Comparison of ENCODE assay signal across 15 cellular contexts in the genomic region with DNA sequence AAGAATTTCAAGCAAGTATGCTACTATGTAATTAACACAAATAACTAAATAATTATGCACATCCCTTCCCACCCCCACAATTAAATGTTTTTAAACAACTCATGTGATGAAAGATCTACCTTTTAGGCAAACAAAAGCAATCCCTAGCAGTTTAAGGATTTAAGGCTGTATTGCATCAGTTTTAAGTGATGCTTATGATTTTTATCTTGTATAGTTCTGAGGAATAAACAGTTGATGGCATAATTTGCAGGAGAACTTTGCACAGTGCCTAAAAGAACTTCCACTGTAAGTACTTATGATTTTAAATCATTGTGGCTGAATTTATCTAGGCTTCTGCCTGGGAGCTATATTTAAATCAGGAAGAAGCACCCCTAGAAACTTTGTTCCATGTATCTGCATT.
DNase-seq lines count a peak whose midpoint lies in the region; ATAC-seq, FAIRE-seq and TF ChIP-seq lines count a peak whose summit lies in the region.
"Had no signal": no experiment of that assay in that cellular context is flagged by ENCODE, and none has a peak within 500 bp of the region (broad histone marks: within the 10 kb centered on the region; RNA-seq: fewer than 3 reads in every experiment).

No MANE protein-coding gene starts in this region.

- H3K4me1 ChIP-seq in cardiac muscle cell (ENCODE audit: low read depth) (peaks cover 26% of the 10 kb centered on the region), H1 (replicated peaks in 1 of 4; ENCODE audit: control insufficient read depth in 3 of 4, insufficient read depth in 4 of 4, low read length in 3 of 4) (peaks cover 3 to 19% (median 10%) of the 10 kb centered on the region in 4 experiments; a peak in 6 of 7 replicates), muscle layer of colon (ENCODE audit: insufficient read depth, low read length) (peaks cover 3% of the 10 kb centered on the region), upper lobe of right lung (peaks cover 13% of the 10 kb centered on the region)

- H3K9me3 ChIP-seq in cardiac muscle cell (ENCODE audit: low read depth) (no peaks in the 10 kb centered on the region), H1 (ENCODE audit: insufficient read depth in 2 of 2, low read depth in 1 of 2, low read length in 1 of 2) (no peaks in the 10 kb centered on the region), muscle layer of colon (ENCODE audit: low read length) (no peaks in the 10 kb centered on the region), upper lobe of right lung (no peaks in the 10 kb centered on the region)

- POLR2A ChIA-PET in H1 (lab: Charles Lee; ENCODE audit: partially characterized antibody) = no interaction called here

- H3K4me3 ChIP-seq in cardiac muscle cell (peak overlapping the region; percentile 94), H1 (ENCODE audit: extremely low read depth in 1 of 4, insufficient read depth in 2 of 4, low read depth in 3 of 4, low read length in 4 of 4) (peak overlapping the region in 1 of 4 experiments; percentile 88; a peak in 2 of 8 replicates), muscle layer of colon (ENCODE audit: low read depth in 1 of 2, low read length in 2 of 2) (peak overlapping the region in 1 of 2 donors; percentile 84), upper lobe of right lung (peak overlapping the region; percentile 76)
- H3K4me3 ChIP-seq: GM23248 had no signal

- H3K23ac ChIP-seq in H1 (ENCODE audit: insufficient read length) = no peak overlapping the region

- H4K20me1 ChIP-seq in H1 (replicated peaks in 1 of 2; ENCODE audit: control insufficient read depth in 1 of 2, insufficient read depth in 2 of 2, low read length in 2 of 2) = no peaks in the 10 kb centered on the region

- DNase-seq in cardiac muscle cell (ENCODE audit: low read depth in 1 of 2, low spot score in 1 of 2) (no peak), left ventricle myocardium superior (no peak), H1 (ENCODE audit: low read depth in 1 of 2, low spot score in 2 of 2) (no peak), upper lobe of right lung (no peak)
- DNase-seq: activated naive CD4-positive, alpha-beta T cell treated with Interleukin-2 at 50 U/mL for 16 hours; CD4-positive, alpha-beta T cell; cerebellar nuclear complex; NCI-H2107; stimulated activated naive CD4-positive, alpha-beta T cell had no signal

- H3K79me1 ChIP-seq in H1 (ENCODE audit: low read depth, low read length) = no peaks in the 10 kb centered on the region

- H3K27me3 ChIP-seq in cardiac muscle cell (no peaks in the 10 kb centered on the region), H1 (replicated peaks in 1 of 4; ENCODE audit: control insufficient read depth in 3 of 4, extremely low read depth in 1 of 4, insufficient read depth in 3 of 4, low read length in 3 of 4) (peaks cover 0 to 15% (median 11%) of the 10 kb centered on the region in 4 experiments; a peak in 4 of 7 replicates), muscle layer of colon (ENCODE audit: control insufficient read depth in 1 of 2, insufficient read depth in 2 of 2, low read length in 2 of 2) (no peaks in the 10 kb centered on the region), upper lobe of right lung (peaks cover 15% of the 10 kb centered on the region)

- no peak overlapping the region for H3K4ac ChIP-seq in H1 (replicated peaks; ENCODE audit: insufficient read length, low read depth, low read length)

- H4K5ac ChIP-seq in H1 (ENCODE audit: insufficient read length, low read depth, low read length) = no peak overlapping the region

- no peak for FAIRE-seq in H1 (lab: Jason Lieb, UNC)

- H3K36me3 ChIP-seq in cardiac muscle cell (no peaks in the 10 kb centered on the region), H1 (ENCODE audit: control insufficient read depth in 2 of 4, insufficient read depth in 4 of 4, low read length in 3 of 4) (no peaks in the 10 kb centered on the region), muscle layer of colon (ENCODE audit: insufficient read depth, low read length) (no peaks in the 10 kb centered on the region), upper lobe of right lung (no peaks in the 10 kb centered on the region)

- no peak overlapping the region for H3K56ac ChIP-seq in H1 (replicated peaks; ENCODE audit: insufficient read length, low read depth, low read length)

- H2BK15ac ChIP-seq in H1 (ENCODE audit: low read length) = no peak overlapping the region

- ATAC-seq in left ventricle myocardium superior = no peak
- ATAC-seq in upper lobe of right lung = no peak
- no peak for ATAC-seq in HG03342 (IDR thresholded peaks at IDR 0.05; ENCODE audit: unreplicated experiment)
- no peak for ATAC-seq in GM19395 (IDR thresholded peaks at IDR 0.05; ENCODE audit: unreplicated experiment)
- no peak for ATAC-seq in GM18868 (IDR thresholded peaks at IDR 0.05; ENCODE audit: unreplicated experiment)

- H3K14ac ChIP-seq in H1 (ENCODE audit: insufficient read length) = no peak overlapping the region

- no peak overlapping the region for H2BK5ac ChIP-seq in H1 (ENCODE audit: low read depth, low read length)

- no peaks in the 10 kb centered on the region for H3K79me2 ChIP-seq in H1 (ENCODE audit: control insufficient read depth in 1 of 2, insufficient read depth in 2 of 2, low read length in 2 of 2)

- H4K8ac ChIP-seq in H1 (ENCODE audit: extremely low read depth, insufficient read depth, low read length) = no peak overlapping the region

- TF ChIP-seq EP300 in H1 (IDR thresholded peaks at IDR 0.05; ENCODE audit: borderline replicate concordance in 1 of 2, low read depth in 2 of 2, low read length in 2 of 2) = no peak

- no peak overlapping the region for H2AFZ ChIP-seq in H1 (ENCODE audit: low read length)
- H2AFZ ChIP-seq: GM23248 had no signal

- intact Hi-C loops in left ventricle myocardium superior (cut with micrococcal nuclease) (no loop called here), upper lobe of right lung (cut with DNase I) (no loop called here)

- no peak overlapping the region for H3K18ac ChIP-seq in H1 (ENCODE audit: extremely low read depth, low read length)

- TF ChIP-seq POLR2A in H1 (IDR thresholded peaks at IDR 0.05; ENCODE audit: control extremely low read depth in 1 of 2, low read depth in 2 of 2, low read length in 2 of 2) = no peak

- H3K4me2 ChIP-seq in H1 (ENCODE audit: insufficient read depth in 1 of 2, low read depth in 2 of 2, low read length in 2 of 2) = peak overlapping the region; percentile 81 to 98; a peak in 2 of 4 replicates

- no peak for TF ChIP-seq RAD21 in H1 (IDR thresholded peaks at IDR 0.05 in 1 of 2, conservative IDR thresholded peaks at IDR 0.05 in 1 of 2; ENCODE audit: low read depth in 2 of 2, low read length in 2 of 2)

- H2AK5ac ChIP-seq in H1 (ENCODE audit: low read depth, low read length) = no peak overlapping the region

- H3K9ac ChIP-seq in H1 (replicated peaks in 1 of 4; ENCODE audit: extremely low read depth in 1 of 4, low read depth in 3 of 4, low read length in 3 of 4) = no peak overlapping the region
- peak overlapping the region; percentile 51 for H3K9ac ChIP-seq in muscle layer of colon (ENCODE audit: low read length)
- H3K9ac ChIP-seq: GM23248 had no signal

- H2BK20ac ChIP-seq in H1 (ENCODE audit: low read length) = no peak overlapping the region

- no peak overlapping the region for H4K91ac ChIP-seq in H1 (replicated peaks; ENCODE audit: insufficient read length, low read length)

- TF ChIP-seq CTCF in cardiac muscle cell (IDR thresholded peaks at IDR 0.05; ENCODE audit: low read depth, low read length) (no peak), H1 (IDR thresholded peaks at IDR 0.05; ENCODE audit: control extremely low read depth in 1 of 3, insufficient read depth in 1 of 3, low read depth in 1 of 3, low read length in 3 of 3) (no peak), upper lobe of right lung (IDR thresholded peaks at IDR 0.05) (no peak)

- H3K27ac ChIP-seq in cardiac muscle cell (peak overlapping the region; percentile 78), H1 (ENCODE audit: low read depth, low read length) (no peak overlapping the region), muscle layer of colon (ENCODE audit: low read depth, low read length) (peak overlapping the region; percentile 45), upper lobe of right lung (peak overlapping the region; percentile 89)
- H3K27ac ChIP-seq: 22Rv1, GM23248 had no signal

- H3K23me2 ChIP-seq in H1 (ENCODE audit: low read depth, low read length) = peaks cover 14% of the 10 kb centered on the region; the same call in 1 of the 2 replicates

- CTCF ChIA-PET in H1 (lab: Charles Lee; ENCODE audit: partially characterized antibody) = interaction anchor here (0.6 to 0.7 kb wide), 2 partner anchors 277 to 1136 kb away, joined by 3 read pairs; no protein-coding TSS in a partner anchor

- no peak overlapping the region for H2BK120ac ChIP-seq in H1 (replicated peaks; ENCODE audit: low read depth, low read length)

- H2BK12ac ChIP-seq in H1 (ENCODE audit: low read depth, low read length) = no peak overlapping the region

TF ChIP-seq in H1, 55 proteins besides CTCF, POLR2A, EP300 and RAD21:
- TF ChIP-seq GTF2F1 (IDR thresholded peaks at IDR 0.05; ENCODE audit: borderline replicate concordance, low read depth, low read length) (no peak), RBBP5 (IDR thresholded peaks at IDR 0.05; ENCODE audit: borderline replicate concordance, low read depth, low read length) (no peak), CREB1 (IDR thresholded peaks at IDR 0.05) (no peak), PHF8 (conservative IDR thresholded peaks at IDR 0.05; ENCODE audit: low read depth, low read length) (no peak), KDM1A (IDR thresholded peaks at IDR 0.05; ENCODE audit: borderline replicate concordance, low read length) (no peak), MAFK (IDR thresholded peaks at IDR 0.05; ENCODE audit: low read depth, low read length) (no peak), KDM5A (IDR thresholded peaks at IDR 0.05; ENCODE audit: low read length) (no peak), SP4 (IDR thresholded peaks at IDR 0.05; ENCODE audit: low read length) (no peak), SRF (IDR thresholded peaks at IDR 0.05; ENCODE audit: low read depth, low read length) (no peak)
